17 cellular contexts compared by ENCODE assay signal in the genomic region with DNA sequence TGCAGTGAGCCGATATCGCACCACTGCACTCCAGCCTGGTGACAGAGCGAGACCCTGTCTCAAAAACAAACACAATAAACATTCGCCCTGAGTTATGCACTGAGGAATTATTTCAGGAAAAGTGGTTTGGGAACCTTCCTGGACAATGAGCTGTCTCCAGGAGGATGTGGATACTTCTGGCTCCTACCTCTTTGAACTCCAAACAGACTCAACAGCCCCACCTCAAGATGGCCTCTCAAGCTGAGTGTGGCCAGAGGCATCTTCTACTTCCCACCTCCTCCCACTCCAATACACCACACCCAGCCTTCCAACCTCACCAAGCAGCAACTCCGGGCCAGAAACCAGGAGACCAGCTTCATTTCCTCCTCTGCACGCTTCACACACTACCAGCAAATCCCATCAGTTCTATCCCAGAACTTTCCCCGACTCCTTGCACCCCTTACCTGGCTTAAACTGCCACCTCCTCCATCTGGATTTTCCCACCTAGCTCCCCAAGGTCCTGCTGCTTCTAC. TPM values are rescaled to one million over a fixed set of nuclear protein-coding genes. Genes with fewer than 3 reads are reported as not detected.
"Had no signal": no experiment of that assay in that cellular context is flagged by ENCODE, and none has a peak within 500 bp of the region (broad histone marks: within the 10 kb centered on the region; RNA-seq: fewer than 3 reads in every experiment).

No MANE protein-coding gene starts in this region.

- ATAC-seq: activated CD4-positive, alpha-beta T cell treated with anti-CD3 and anti-CD28 coated beads for 36 hours; effector memory CD8-positive, alpha-beta T cell; sciatic nerve; stimulated activated naive CD8-positive, alpha-beta T cell treated with anti-CD3 and anti-CD28 coated beads, Interleukin-15, Interleukin-2, amounts not matched to agents 100 U/mL and 50 U/mL, for 24 hours had no signal

- H3K9me3 Mint-ChIP-seq: activated CD4-positive, alpha-beta memory T cell treated with anti-CD3 and anti-CD28 coated beads, Interleukin-2, amount 10 ng/mL, durations not matched to agents 7 days and 5 days; dendritic cell treated with granulocyte-macrophage colony-stimulating factor and Interleukin-4, amounts not matched to agents 40 ng/mL and 50 ng/mL, for 4 days; effector memory CD8-positive, alpha-beta T cell; naive B cell had no signal

- H3K9me3 ChIP-seq: prostate gland, spleen had no signal

- H3K4me3 ChIP-seq: prostate gland, spleen had no signal

- H3K27me3 Mint-ChIP-seq: activated CD4-positive, alpha-beta memory T cell treated with anti-CD3 and anti-CD28 coated beads, Interleukin-2, amount 10 ng/mL, durations not matched to agents 7 days and 5 days; activated CD4-positive, alpha-beta T cell treated with anti-CD3 and anti-CD28 coated beads for 36 hours; dendritic cell treated with granulocyte-macrophage colony-stimulating factor and Interleukin-4, amounts not matched to agents 40 ng/mL and 50 ng/mL, for 4 days; effector memory CD8-positive, alpha-beta T cell; naive B cell had no signal

- H3K27me3 ChIP-seq: brain microvascular endothelial cell, spleen had no signal

- H3K27ac Mint-ChIP-seq: activated CD4-positive, alpha-beta memory T cell treated with anti-CD3 and anti-CD28 coated beads, Interleukin-2, amount 10 ng/mL, durations not matched to agents 7 days and 5 days; activated CD4-positive, alpha-beta T cell treated with anti-CD3 and anti-CD28 coated beads for 36 hours; dendritic cell treated with granulocyte-macrophage colony-stimulating factor and Interleukin-4, amounts not matched to agents 40 ng/mL and 50 ng/mL, for 4 days had no signal

- H3K4me1 ChIP-seq: prostate gland, spleen had no signal

- H3K4me3 Mint-ChIP-seq: activated CD4-positive, alpha-beta memory T cell treated with anti-CD3 and anti-CD28 coated beads, Interleukin-2, amount 10 ng/mL, durations not matched to agents 7 days and 5 days; activated CD4-positive, alpha-beta T cell treated with anti-CD3 and anti-CD28 coated beads for 36 hours; dendritic cell treated with granulocyte-macrophage colony-stimulating factor and Interleukin-4, amounts not matched to agents 40 ng/mL and 50 ng/mL, for 4 days; effector memory CD8-positive, alpha-beta T cell had no signal

- H3K27ac ChIP-seq: brain microvascular endothelial cell, prostate gland, spleen had no signal

- DNase-seq: activated CD4-positive, alpha-beta memory T cell treated with anti-CD3 and anti-CD28 coated beads, Interleukin-2, amount 10 ng/mL, durations not matched to agents 7 days and 5 days; activated CD4-positive, alpha-beta T cell treated with anti-CD3 and anti-CD28 coated beads for 36 hours; activated naive CD4-positive, alpha-beta T cell treated with Interleukin-2 at 50 U/mL for 16 hours; brain microvascular endothelial cell; effector memory CD8-positive, alpha-beta T cell; erythroblast; naive B cell; occipital lobe; spleen; stimulated activated CD4-positive, alpha-beta T cell treated with anti-CD3 and anti-CD28 coated beads, Interleukin-2, amount 100 ng/mL, for 24 hours; stimulated activated naive CD8-positive, alpha-beta T cell treated with anti-CD3 and anti-CD28 coated beads, Interleukin-15, Interleukin-2, amounts not matched to agents 100 U/mL and 50 U/mL, for 24 hours; T1000 had no signal

RNA-seq across cellular contexts. Expression of gene HBQ1, which starts 11.6 kb away (rescaled TPM):
- total RNA-seq: activated CD4-positive, alpha-beta memory T cell treated with anti-CD3 and anti-CD28 coated beads, Interleukin-2, amount 10 ng/mL, durations not matched to agents 7 days and 5 days; lung microvascular endothelial cell; prostate gland; ureter had no signal

RNA-seq across cellular contexts. Expression of gene HBA1, which starts 15.4 kb away (rescaled TPM):
- total RNA-seq: activated CD4-positive, alpha-beta memory T cell treated with anti-CD3 and anti-CD28 coated beads, Interleukin-2, amount 10 ng/mL, durations not matched to agents 7 days and 5 days; activated CD4-positive, alpha-beta T cell treated with anti-CD3 and anti-CD28 coated beads for 36 hours; lung microvascular endothelial cell had no signal

RNA-seq across cellular contexts. Expression of gene HBA2, which starts 19.2 kb away (rescaled TPM):
- total RNA-seq: activated CD4-positive, alpha-beta memory T cell treated with anti-CD3 and anti-CD28 coated beads, Interleukin-2, amount 10 ng/mL, durations not matched to agents 7 days and 5 days; activated CD4-positive, alpha-beta T cell treated with anti-CD3 and anti-CD28 coated beads for 36 hours; lung microvascular endothelial cell had no signal

RNA-seq across cellular contexts. Expression of gene HBM, which starts 26.1 kb away (rescaled TPM):
- total RNA-seq: activated CD4-positive, alpha-beta memory T cell treated with anti-CD3 and anti-CD28 coated beads, Interleukin-2, amount 10 ng/mL, durations not matched to agents 7 days and 5 days; activated CD4-positive, alpha-beta T cell treated with anti-CD3 and anti-CD28 coated beads for 36 hours; lung microvascular endothelial cell; prostate gland; ureter had no signal
